In the genomic region with DNA sequence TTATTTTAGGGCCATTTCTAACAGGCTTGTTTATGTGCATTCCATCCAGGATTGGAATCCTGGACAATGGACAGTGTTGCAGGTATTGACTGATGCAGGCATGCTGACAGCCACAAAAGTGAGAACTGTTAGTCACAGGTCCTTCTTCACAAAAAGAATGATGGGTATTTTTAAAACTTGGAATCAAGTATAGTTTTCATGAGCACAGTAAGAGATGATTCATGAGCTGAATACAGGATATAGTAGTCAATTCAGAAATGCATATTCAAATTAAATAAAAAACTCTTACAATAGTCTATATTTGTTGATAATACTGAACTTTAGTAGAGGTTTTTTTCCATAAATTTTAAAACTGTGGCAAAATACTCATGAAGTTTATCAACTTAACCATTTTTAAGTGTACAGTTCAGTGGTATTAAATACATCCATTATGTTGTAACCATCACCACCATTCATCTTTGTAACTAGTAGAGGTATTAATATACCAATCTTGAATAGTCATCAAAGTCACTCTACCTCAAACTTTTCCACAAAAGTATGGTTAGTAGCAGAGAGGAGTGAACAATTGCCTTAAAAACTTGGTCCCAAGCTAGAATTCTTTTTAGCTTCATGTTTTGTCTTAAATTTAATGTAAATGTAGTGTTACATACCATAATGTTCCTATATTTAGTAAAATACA, we compare ENCODE assay signal across 24 cellular contexts.
DNase-seq lines count a peak whose midpoint lies in the region; ATAC-seq and TF ChIP-seq lines count a peak whose summit lies in the region.
"Had no signal": no experiment of that assay in that cellular context is flagged by ENCODE, and none has a peak within 500 bp of the region (broad histone marks: within the 10 kb centered on the region; RNA-seq: fewer than 3 reads in every experiment).

No MANE protein-coding gene starts in this region.

- no peak overlapping the region for H4K91ac ChIP-seq in IMR-90 (ENCODE audit: insufficient read depth, low read depth, low read length)

- in situ Hi-C loops in IMR-90 (cut with MboI; ENCODE audit: low sequenced_read_pairs), result loop anchor here (25.0 kb wide), 1 partner anchor 818 kb away; a partner anchor contains a TSS

- no peak overlapping the region for H3K27ac Mint-ChIP-seq in activated naive CD4-positive, alpha-beta T cell treated with anti-CD3 and anti-CD28 coated beads for 36 hours
- H3K27ac Mint-ChIP-seq in activated naive CD4-positive, alpha-beta T cell treated with anti-CD3 and anti-CD28 coated beads, Interleukin-2, amount 10 ng/mL, durations not matched to agents 7 days and 5 days, result no peak overlapping the region
- H3K27ac Mint-ChIP-seq in stimulated activated effector memory CD8-positive, alpha-beta T cell treated with anti-CD3 and anti-CD28 coated beads, Interleukin-12 subunit alpha, Interleukin-12 subunit beta, amount 100 ng/mL, for 72 hours, result no peak overlapping the region
- H3K27ac Mint-ChIP-seq: activated CD4-positive, alpha-beta T cell treated with anti-CD3 and anti-CD28 coated beads, Interleukin-2, amount 10 ng/mL, durations not matched to agents 7 days and 5 days; dendritic cell treated with granulocyte-macrophage colony-stimulating factor and Interleukin-4, amounts not matched to agents 40 ng/mL and 50 ng/mL, for 4 days; H9; neural progenitor cell; progenitor cell of endocrine pancreas; T-helper 17 cell had no signal

- no peak overlapping the region for H4K8ac ChIP-seq in IMR-90 (ENCODE audit: low read depth in 2 of 2, low read length in 2 of 2)

- no peak overlapping the region for H2AK5ac ChIP-seq in IMR-90 (ENCODE audit: low read depth, low read length)

- H3K27ac ChIP-seq in IMR-90 (ENCODE audit: insufficient read depth, low read length) (no peak overlapping the region), epithelial cell of prostate (peak overlapping the region; percentile 4)
- H3K27ac ChIP-seq: HL-60, neural progenitor cell, uterus had no signal

- H2AK9ac ChIP-seq in IMR-90 (replicated peaks; ENCODE audit: low read depth, low read length, poor library complexity), result no peak overlapping the region

- POLR2A ChIA-PET in IMR-90 (lab: Charles Lee; ENCODE audit: unreplicated experiment), result no interaction called here

- TF ChIP-seq RAD21 in IMR-90 (IDR thresholded peaks at IDR 0.05; ENCODE audit: low read length), result no peak

- peaks cover 19% of the 10 kb centered on the region for H3K36me3 Mint-ChIP-seq in activated naive CD4-positive, alpha-beta T cell treated with anti-CD3 and anti-CD28 coated beads for 36 hours (ENCODE audit: low read depth)
- peaks cover 26% of the 10 kb centered on the region for H3K36me3 Mint-ChIP-seq in activated naive CD4-positive, alpha-beta T cell treated with anti-CD3 and anti-CD28 coated beads, Interleukin-2, amount 10 ng/mL, durations not matched to agents 7 days and 5 days
- peaks cover 5% of the 10 kb centered on the region for H3K36me3 Mint-ChIP-seq in stimulated activated effector memory CD8-positive, alpha-beta T cell treated with anti-CD3 and anti-CD28 coated beads, Interleukin-12 subunit alpha, Interleukin-12 subunit beta, amount 100 ng/mL, for 72 hours

- peaks cover 30% of the 10 kb centered on the region for H3K4me1 Mint-ChIP-seq in activated naive CD4-positive, alpha-beta T cell treated with anti-CD3 and anti-CD28 coated beads for 36 hours (ENCODE audit: low read depth)
- H3K4me1 Mint-ChIP-seq in activated naive CD4-positive, alpha-beta T cell treated with anti-CD3 and anti-CD28 coated beads, Interleukin-2, amount 10 ng/mL, durations not matched to agents 7 days and 5 days, result peaks cover 5% of the 10 kb centered on the region
- H3K4me1 Mint-ChIP-seq in stimulated activated effector memory CD8-positive, alpha-beta T cell treated with anti-CD3 and anti-CD28 coated beads, Interleukin-12 subunit alpha, Interleukin-12 subunit beta, amount 100 ng/mL, for 72 hours, result peaks cover 14% of the 10 kb centered on the region
- H3K4me1 Mint-ChIP-seq: H9, neural progenitor cell had no signal

- DNase-seq in activated naive CD4-positive, alpha-beta T cell treated with anti-CD3 and anti-CD28 coated beads for 36 hours, result peak; percentile 42
- no peak for DNase-seq in activated naive CD4-positive, alpha-beta T cell treated with anti-CD3 and anti-CD28 coated beads, Interleukin-2, amount 10 ng/mL, durations not matched to agents 7 days and 5 days
- DNase-seq in IMR-90, result peak; percentile 29
- peak; percentile 16 for DNase-seq in epithelial cell of prostate (ENCODE audit: low read depth, low spot score)
- DNase-seq in stimulated activated effector memory CD8-positive, alpha-beta T cell treated with anti-CD3 and anti-CD28 coated beads, Interleukin-12 subunit alpha, Interleukin-12 subunit beta, amount 100 ng/mL, for 72 hours (ENCODE audit: low spot score in 2 of 2), result no peak
- DNase-seq in NCI-H187 treated with DMSO at 0.1 percent for 48 hours (lab: John Stamatoyannopoulos, UW), result no peak
- DNase-seq: activated CD4-positive, alpha-beta T cell treated with anti-CD3 and anti-CD28 coated beads, Interleukin-2, amount 10 ng/mL, durations not matched to agents 7 days and 5 days; activated gamma-delta T cell treated with Interleukin-2 at 50 U/mL for 16 hours; amygdala; H9; head of caudate nucleus; left cardiac atrium; NCI-H1105; NCI-H2029; NCI-H69; T-helper 17 cell; uterus had no signal

- no peak overlapping the region for H3K4me2 ChIP-seq in IMR-90 (ENCODE audit: low read depth, low read length)
- H3K4me2 ChIP-seq: neural progenitor cell had no signal

- peaks cover 9% of the 10 kb centered on the region; the same call in 1 of the 2 replicates for H4K20me1 ChIP-seq in IMR-90 (ENCODE audit: insufficient read depth, low read length)

- no TSS peak for BruUV-seq in IMR-90 (replicated peaks; lab: Mats Ljungman, UMichigan)

- no peaks in the 10 kb centered on the region for H3K4me1 ChIP-seq in IMR-90 (ENCODE audit: control insufficient read depth, insufficient read depth, low read length)
- H3K4me1 ChIP-seq: neural progenitor cell, uterus had no signal

- no peak overlapping the region for H2BK120ac ChIP-seq in IMR-90 (ENCODE audit: low read depth, low read length)

- H3K14ac ChIP-seq in IMR-90 (replicated peaks; ENCODE audit: low read depth, low read length), result no peak overlapping the region

- H3K79me1 ChIP-seq in IMR-90 (ENCODE audit: low read depth in 1 of 2, low read length in 2 of 2), result peaks cover 13 to 48% of the 10 kb centered on the region in 2 experiments

- dilution Hi-C loops in IMR-90 (cut with HindIII; ENCODE audit: low sequenced_read_pairs, unreplicated experiment), result no loop called here

- CTCF ChIA-PET in activated naive CD4-positive, alpha-beta T cell treated with anti-CD3 and anti-CD28 coated beads for 36 hours (lab: Charles Lee), result interaction anchor here (3.2 kb wide), 1 partner anchor 10 kb away, joined by 13 read pairs; no protein-coding TSS in a partner anchor
- CTCF ChIA-PET in activated naive CD4-positive, alpha-beta T cell treated with anti-CD3 and anti-CD28 coated beads, Interleukin-2, amount 10 ng/mL, durations not matched to agents 7 days and 5 days (lab: Charles Lee), result no interaction called here
- CTCF ChIA-PET in IMR-90 (lab: Yijun Ruan, JAX), result no interaction called here

- no peak overlapping the region for H2BK20ac ChIP-seq in IMR-90 (ENCODE audit: low read depth, low read length)

- no peak overlapping the region for H3K4ac ChIP-seq in IMR-90 (ENCODE audit: low read depth, low read length)

- H3K4me3 Mint-ChIP-seq in activated naive CD4-positive, alpha-beta T cell treated with anti-CD3 and anti-CD28 coated beads for 36 hours, result no peak overlapping the region
- no peak overlapping the region for H3K4me3 Mint-ChIP-seq in activated naive CD4-positive, alpha-beta T cell treated with anti-CD3 and anti-CD28 coated beads, Interleukin-2, amount 10 ng/mL, durations not matched to agents 7 days and 5 days
- H3K4me3 Mint-ChIP-seq in stimulated activated effector memory CD8-positive, alpha-beta T cell treated with anti-CD3 and anti-CD28 coated beads, Interleukin-12 subunit alpha, Interleukin-12 subunit beta, amount 100 ng/mL, for 72 hours, result no peak overlapping the region
- H3K4me3 Mint-ChIP-seq: activated CD4-positive, alpha-beta T cell treated with anti-CD3 and anti-CD28 coated beads, Interleukin-2, amount 10 ng/mL, durations not matched to agents 7 days and 5 days; CD14-positive monocyte; dendritic cell treated with granulocyte-macrophage colony-stimulating factor and Interleukin-4, amounts not matched to agents 40 ng/mL and 50 ng/mL, for 4 days; H9; neural progenitor cell; T-helper 17 cell had no signal

- H3K4me3 ChIP-seq in IMR-90 (ENCODE audit: insufficient read depth, low read depth, low read length), result no peak overlapping the region
- H3K4me3 ChIP-seq: neural progenitor cell, uterus had no signal

- H3K9me1 ChIP-seq in IMR-90 (ENCODE audit: insufficient read depth, low read length), result no peaks in the 10 kb centered on the region; the same call in 1 of the 2 replicates

- TF ChIP-seq POLR2A in IMR-90 (IDR thresholded peaks at IDR 0.05; ENCODE audit: low read depth, low read length), result no peak

- H3K9ac ChIP-seq in IMR-90 (ENCODE audit: low read depth, low read length), result no peak overlapping the region
- H3K9ac ChIP-seq: neural progenitor cell had no signal

- peaks cover 11% of the 10 kb centered on the region for H3K9me3 Mint-ChIP-seq in activated naive CD4-positive, alpha-beta T cell treated with anti-CD3 and anti-CD28 coated beads for 36 hours
- H3K9me3 Mint-ChIP-seq in activated naive CD4-positive, alpha-beta T cell treated with anti-CD3 and anti-CD28 coated beads, Interleukin-2, amount 10 ng/mL, durations not matched to agents 7 days and 5 days, result peaks cover 14% of the 10 kb centered on the region
- peaks cover 12% of the 10 kb centered on the region for H3K9me3 Mint-ChIP-seq in stimulated activated effector memory CD8-positive, alpha-beta T cell treated with anti-CD3 and anti-CD28 coated beads, Interleukin-12 subunit alpha, Interleukin-12 subunit beta, amount 100 ng/mL, for 72 hours

- no peaks in the 10 kb centered on the region for H3K27me3 ChIP-seq in IMR-90 (ENCODE audit: control insufficient read depth, insufficient read depth, low read length)
- H3K27me3 ChIP-seq: neural progenitor cell, uterus had no signal

- H3K18ac ChIP-seq in IMR-90 (ENCODE audit: low read depth, low read length), result no peak overlapping the region

- ATAC-seq in IMR-90 (ENCODE audit: low read depth) (no peak), GM19463 (IDR thresholded peaks at IDR 0.05; ENCODE audit: unreplicated experiment) (no peak), GM19351 (IDR thresholded peaks at IDR 0.05; ENCODE audit: unreplicated experiment) (no peak)
- peak; percentile 92 for ATAC-seq in stimulated activated effector memory CD8-positive, alpha-beta T cell treated with anti-CD3 and anti-CD28 coated beads, Interleukin-12 subunit alpha, Interleukin-12 subunit beta, amount 100 ng/mL, for 72 hours
- ATAC-seq: left cardiac atrium, T-helper 17 cell had no signal

- H2AFZ ChIP-seq in IMR-90 (replicated peaks; ENCODE audit: low read length, poor library complexity), result no peak overlapping the region
- H2AFZ ChIP-seq: neural progenitor cell had no signal

- no peak overlapping the region for H3K56ac ChIP-seq in IMR-90 (ENCODE audit: extremely low read depth, insufficient read depth, low read length)

- no peaks in the 10 kb centered on the region for H3K27me3 Mint-ChIP-seq in activated naive CD4-positive, alpha-beta T cell treated with anti-CD3 and anti-CD28 coated beads for 36 hours (ENCODE audit: low read depth)
- no peaks in the 10 kb centered on the region for H3K27me3 Mint-ChIP-seq in activated naive CD4-positive, alpha-beta T cell treated with anti-CD3 and anti-CD28 coated beads, Interleukin-2, amount 10 ng/mL, durations not matched to agents 7 days and 5 days
- H3K27me3 Mint-ChIP-seq: activated CD4-positive, alpha-beta T cell treated with anti-CD3 and anti-CD28 coated beads, Interleukin-2, amount 10 ng/mL, durations not matched to agents 7 days and 5 days; dendritic cell treated with granulocyte-macrophage colony-stimulating factor and Interleukin-4, amounts not matched to agents 40 ng/mL and 50 ng/mL, for 4 days; progenitor cell of endocrine pancreas; T-helper 17 cell had no signal

- H2BK15ac ChIP-seq in IMR-90 (ENCODE audit: low read depth, low read length), result no peak overlapping the region

- no peak overlapping the region for H3K23ac ChIP-seq in IMR-90 (ENCODE audit: low read depth, low read length)

- intact Hi-C loops in activated naive CD4-positive, alpha-beta T cell treated with anti-CD3 and anti-CD28 coated beads for 36 hours (cut with micrococcal nuclease), result loop anchor here (1.0 kb wide), 2 partner anchors 12 to 29 kb away; no protein-coding TSS in a partner anchor
- intact Hi-C loops in IMR-90 (cut with micrococcal nuclease), result no loop called here

- H3K9me3 ChIP-seq in IMR-90 (ENCODE audit: control insufficient read depth, insufficient read depth, low read length), result peaks cover 4% of the 10 kb centered on the region; the same call in 1 of the 2 replicates
- H3K9me3 ChIP-seq: uterus had no signal

- H4K5ac ChIP-seq in IMR-90 (ENCODE audit: low read depth, low read length), result no peak overlapping the region

- TF ChIP-seq CTCF in IMR-90 (conservative IDR thresholded peaks at IDR 0.05; ENCODE audit: low read depth, low read length), result no peak

- H3K36me3 ChIP-seq in IMR-90 (ENCODE audit: control insufficient read depth, insufficient read depth, low read length), result peaks cover 5% of the 10 kb centered on the region; the same call in 1 of the 2 replicates
- H3K36me3 ChIP-seq: uterus had no signal

- no peak overlapping the region for H2BK5ac ChIP-seq in IMR-90 (ENCODE audit: low read depth, low read length, poor library complexity, severe bottlenecking)

Comparison
In these comparisons a context has a peak if more than half of its experiments do, and no peak if none do; other contexts are left out.
1. DNase-seq: peak in activated naive CD4-positive, alpha-beta T cell treated with anti-CD3 and anti-CD28 coated beads for 36 hours (single experiment), IMR-90 (single experiment) and epithelial cell of prostate (single experiment); none in activated naive CD4-positive, alpha-beta T cell treated with anti-CD3 and anti-CD28 coated beads, Interleukin-2, amount 10 ng/mL, durations not matched to agents 7 days and 5 days (single experiment), stimulated activated effector memory CD8-positive, alpha-beta T cell treated with anti-CD3 and anti-CD28 coated beads, Interleukin-12 subunit alpha, Interleukin-12 subunit beta, amount 100 ng/mL, for 72 hours (0 of 2) and NCI-H187 treated with DMSO at 0.1 percent for 48 hours (single experiment).